Comparison of ENCODE assay signal across 18 cellular contexts in genomic region chr5:85910335-85910734, GRCh38.
DNase-seq lines count a peak whose midpoint lies in the region; ATAC-seq, FAIRE-seq and TF ChIP-seq lines count a peak whose summit lies in the region.
"Had no signal": no experiment of that assay in that cellular context is flagged by ENCODE, and none has a peak within 500 bp of the region (broad histone marks: within the 10 kb centered on the region; RNA-seq: fewer than 3 reads in every experiment).

No MANE protein-coding gene starts in this region.

- H3K4me1 Mint-ChIP-seq in activated CD4-positive, alpha-beta T cell treated with anti-CD3 and anti-CD28 coated beads for 36 hours = no peaks in the 10 kb centered on the region
- H3K4me1 Mint-ChIP-seq in activated CD4-positive, alpha-beta T cell treated with anti-CD3 and anti-CD28 coated beads, Interleukin-2, amount 10 ng/mL, durations not matched to agents 24 days and 14 days = no peaks in the 10 kb centered on the region
- H3K4me1 Mint-ChIP-seq in WTC11 (0 out of 2 replicates have a peak, but pooled peaks cover 8% of the 10 kb centered on the region), natural killer cell (no peaks in the 10 kb centered on the region)

- H3K4me1 ChIP-seq in kidney (ENCODE audit: control insufficient read depth in 1 of 2, insufficient read depth in 1 of 2, low read depth in 1 of 2, low read length in 2 of 2) = no peaks in the 10 kb centered on the region
- H3K4me1 ChIP-seq in esophagus muscularis mucosa = no peaks in the 10 kb centered on the region
- H3K4me1 ChIP-seq: Caco-2, HAP-1 had no signal

- no peak overlapping the region for H3K4me3 Mint-ChIP-seq in activated CD4-positive, alpha-beta T cell treated with anti-CD3 and anti-CD28 coated beads for 36 hours
- H3K4me3 Mint-ChIP-seq in activated CD4-positive, alpha-beta T cell treated with anti-CD3 and anti-CD28 coated beads, Interleukin-2, amount 10 ng/mL, durations not matched to agents 24 days and 14 days = no peak overlapping the region
- H3K4me3 Mint-ChIP-seq in WTC11 = no peak overlapping the region
- H3K4me3 Mint-ChIP-seq in natural killer cell = no peak overlapping the region
- H3K4me3 Mint-ChIP-seq: CD4-positive, alpha-beta T cell had no signal

- no peak for TF ChIP-seq POLR2A in esophagus muscularis mucosa (IDR thresholded peaks at IDR 0.05; ENCODE audit: low read depth)

- no peak for TF ChIP-seq EP300 in esophagus muscularis mucosa (IDR thresholded peaks at IDR 0.05)

- H3K9me3 Mint-ChIP-seq in activated CD4-positive, alpha-beta T cell treated with anti-CD3 and anti-CD28 coated beads for 36 hours (ENCODE audit: low read depth) = peaks cover 2% of the 10 kb centered on the region
- H3K9me3 Mint-ChIP-seq in activated CD4-positive, alpha-beta T cell treated with anti-CD3 and anti-CD28 coated beads, Interleukin-2, amount 10 ng/mL, durations not matched to agents 24 days and 14 days = no peaks in the 10 kb centered on the region
- H3K9me3 Mint-ChIP-seq in WTC11 = 0 out of 2 replicates have a peak, but pooled peaks cover 3% of the 10 kb centered on the region
- H3K9me3 Mint-ChIP-seq in natural killer cell = peaks cover 11 to 12% of the 10 kb centered on the region in 2 donors

- intact Hi-C loops in activated CD4-positive, alpha-beta T cell treated with anti-CD3 and anti-CD28 coated beads for 36 hours (cut with DNase I, micrococcal nuclease) = no loop called here
- intact Hi-C loops in activated CD4-positive, alpha-beta T cell treated with anti-CD3 and anti-CD28 coated beads, Interleukin-2, amount 10 ng/mL, durations not matched to agents 24 days and 14 days (cut with micrococcal nuclease) = no loop called here
- intact Hi-C loops in kidney (cut with DNase I) (no loop called here), natural killer cell (cut with micrococcal nuclease) (no loop called here), esophagus muscularis mucosa (cut with DNase I) (no loop called here)

- ATAC-seq in activated CD4-positive, alpha-beta T cell treated with anti-CD3 and anti-CD28 coated beads for 36 hours = peak; percentile 26
- no peak for ATAC-seq in WTC11
- no peak for ATAC-seq in natural killer cell

- no peaks in the 10 kb centered on the region for H3K27me3 ChIP-seq in esophagus muscularis mucosa

- H3K27me3 Mint-ChIP-seq in activated CD4-positive, alpha-beta T cell treated with anti-CD3 and anti-CD28 coated beads for 36 hours = no peaks in the 10 kb centered on the region
- no peaks in the 10 kb centered on the region for H3K27me3 Mint-ChIP-seq in activated CD4-positive, alpha-beta T cell treated with anti-CD3 and anti-CD28 coated beads, Interleukin-2, amount 10 ng/mL, durations not matched to agents 24 days and 14 days
- H3K27me3 Mint-ChIP-seq in WTC11 (ENCODE audit: low read depth) = no peaks in the 10 kb centered on the region
- no peaks in the 10 kb centered on the region for H3K27me3 Mint-ChIP-seq in natural killer cell (ENCODE audit: low read depth in 2 of 2)
- H3K27me3 Mint-ChIP-seq: CD4-positive, alpha-beta T cell had no signal

- no peak overlapping the region for H3K27ac Mint-ChIP-seq in activated CD4-positive, alpha-beta T cell treated with anti-CD3 and anti-CD28 coated beads for 36 hours
- no peak overlapping the region for H3K27ac Mint-ChIP-seq in activated CD4-positive, alpha-beta T cell treated with anti-CD3 and anti-CD28 coated beads, Interleukin-2, amount 10 ng/mL, durations not matched to agents 24 days and 14 days
- no peak overlapping the region for H3K27ac Mint-ChIP-seq in WTC11
- no peak overlapping the region for H3K27ac Mint-ChIP-seq in natural killer cell
- H3K27ac Mint-ChIP-seq: CD4-positive, alpha-beta T cell had no signal

- no peaks in the 10 kb centered on the region for H3K36me3 Mint-ChIP-seq in activated CD4-positive, alpha-beta T cell treated with anti-CD3 and anti-CD28 coated beads for 36 hours (ENCODE audit: low read depth)
- H3K36me3 Mint-ChIP-seq in activated CD4-positive, alpha-beta T cell treated with anti-CD3 and anti-CD28 coated beads, Interleukin-2, amount 10 ng/mL, durations not matched to agents 24 days and 14 days (ENCODE audit: low read depth) = no peaks in the 10 kb centered on the region
- H3K36me3 Mint-ChIP-seq in WTC11 (no peaks in the 10 kb centered on the region), natural killer cell (peaks cover 7% of the 10 kb centered on the region)

- no peak for DNase-seq in activated CD4-positive, alpha-beta T cell treated with anti-CD3 and anti-CD28 coated beads for 36 hours
- DNase-seq in activated CD4-positive, alpha-beta T cell treated with anti-CD3 and anti-CD28 coated beads, Interleukin-2, amount 10 ng/mL, durations not matched to agents 24 days and 14 days = no peak
- no peak for DNase-seq in WTC11 (ENCODE audit: low spot score)
- DNase-seq in kidney = no peak
- DNase-seq in natural killer cell = no peak
- no peak for DNase-seq in esophagus muscularis mucosa (ENCODE audit: extremely low spot score)
- DNase-seq in stimulated activated CD4-positive, alpha-beta T cell treated with anti-CD3 and anti-CD28 coated beads, Interleukin-2, amount 100 ng/mL, for 24 hours = no peak
- DNase-seq: AML-193; Caco-2; CD4-positive, alpha-beta T cell; GDM1; GM23248 had no signal

- no peak overlapping the region for H3K4me3 ChIP-seq in kidney (ENCODE audit: low read length in 2 of 2)
- H3K4me3 ChIP-seq in esophagus muscularis mucosa = no peak overlapping the region
- H3K4me3 ChIP-seq: GM23248, HAP-1 had no signal

- H3K9me3 ChIP-seq in kidney (ENCODE audit: control insufficient read depth in 1 of 2, low read length in 2 of 2) (no peaks in the 10 kb centered on the region), esophagus muscularis mucosa (no peaks in the 10 kb centered on the region)
- H3K9me3 ChIP-seq: Caco-2, HAP-1 had no signal

- 96% methylated on average over 2 of the region's 2 CpGs for WGBS in esophagus muscularis mucosa

- H3K27ac ChIP-seq in kidney (ENCODE audit: low read depth in 2 of 2, low read length in 2 of 2) = no peak overlapping the region
- no peak overlapping the region for H3K27ac ChIP-seq in esophagus muscularis mucosa (replicated peaks in 1 of 4)
- H3K27ac ChIP-seq: C4-2B, GM23248 had no signal

- H3K9ac ChIP-seq in kidney (ENCODE audit: low read length in 2 of 2) = no peak overlapping the region
- H3K9ac ChIP-seq: GM23248 had no signal

- CTCF ChIA-PET in activated CD4-positive, alpha-beta T cell treated with anti-CD3 and anti-CD28 coated beads for 36 hours (lab: Charles Lee) = no interaction called here
- CTCF ChIA-PET in WTC11 (lab: Charles Lee) = no interaction called here

- H3K36me3 ChIP-seq in kidney (ENCODE audit: control insufficient read depth in 1 of 2, insufficient read depth in 2 of 2, low read length in 2 of 2) = no peaks in the 10 kb centered on the region
- no peaks in the 10 kb centered on the region for H3K36me3 ChIP-seq in esophagus muscularis mucosa
- H3K36me3 ChIP-seq: HAP-1 had no signal

- peak; percentile 100 for FAIRE-seq in kidney (lab: Jason Lieb, UNC)
- FAIRE-seq: D721Med, GM12892, GM18507, HepG2 had no signal

- POLR2A ChIA-PET in activated CD4-positive, alpha-beta T cell treated with anti-CD3 and anti-CD28 coated beads for 36 hours (lab: Charles Lee) = no interaction called here
- POLR2A ChIA-PET in WTC11 (lab: Charles Lee) = no interaction called here

- TF ChIP-seq CTCF in WTC11 (IDR thresholded peaks at IDR 0.05) = no peak
- no peak for TF ChIP-seq CTCF in kidney (IDR thresholded peaks at IDR 0.05; ENCODE audit: borderline replicate concordance, extremely low read depth, insufficient read depth)
- TF ChIP-seq CTCF in natural killer cell (IDR thresholded peaks at IDR 0.05) = no peak
- TF ChIP-seq CTCF in esophagus muscularis mucosa (IDR thresholded peaks at IDR 0.05) = no peak

TF ChIP-seq in WTC11, 78 proteins besides CTCF, POLR2A, EP300 and RAD21:
- TF ChIP-seq ZNF263 (CRISPR knock-in tag; IDR thresholded peaks at IDR 0.05; ENCODE audit: low read depth) (no peak), HMGA2 (CRISPR knock-in tag; IDR thresholded peaks at IDR 0.05) (peak; percentile 98; the same call in 1 of the 2 replicates), CBFB (CRISPR knock-in tag; IDR thresholded peaks at IDR 0.05; ENCODE audit: low read depth) (no peak), ZSCAN18 (CRISPR knock-in tag; IDR thresholded peaks at IDR 0.05) (no peak)
